8 cellular contexts compared by ENCODE assay signal in the genomic region with DNA sequence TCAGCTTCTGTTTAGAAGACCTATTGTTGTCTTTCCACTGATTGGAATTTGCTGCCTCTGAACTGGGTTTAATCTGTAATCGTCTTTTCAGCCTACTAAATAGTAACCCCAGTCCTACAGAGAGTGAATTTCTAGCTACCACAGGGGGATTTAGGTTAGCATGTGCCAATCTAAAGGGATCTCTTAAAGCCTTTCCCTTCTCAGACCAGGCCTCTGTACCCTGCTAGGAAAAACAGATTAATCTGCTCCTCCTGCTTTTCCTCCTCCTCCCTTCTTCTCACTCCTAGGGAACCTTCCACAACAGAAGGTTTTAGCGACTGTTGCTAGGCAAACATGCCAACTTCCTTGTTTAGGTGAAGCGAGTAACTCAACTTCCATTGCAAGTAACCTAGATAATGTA. TPM values are rescaled to one million over a fixed set of nuclear protein-coding genes. Genes with fewer than 3 reads are reported as not detected.
DNase-seq lines count a peak whose midpoint lies in the region; ATAC-seq and TF ChIP-seq lines count a peak whose summit lies in the region.

No MANE protein-coding gene starts in this region.

- H3F3A ChIP-seq in PC-9 (ENCODE audit: insufficient read depth, low read depth): peaks cover 14% of the 10 kb centered on the region; the same call in 1 of the 2 replicates

- peak overlapping the region; percentile 92 for H2AFZ ChIP-seq in PC-9

- no TSS peak for BruUV-seq in PC-9 (replicated peaks; lab: Mats Ljungman, UMichigan)

- 51% methylated on average over 3 of the region's 3 CpGs for WGBS in aorta, 2 donors

- H3K9me3 ChIP-seq in PC-9 (ENCODE audit: insufficient read depth, low read depth) (no peaks in the 10 kb centered on the region), colonic mucosa (no peaks in the 10 kb centered on the region), mucosa of descending colon (no peaks in the 10 kb centered on the region), aorta (ENCODE audit: control insufficient read depth, low read length) (no peaks in the 10 kb centered on the region)

- no peaks in the 10 kb centered on the region for H3K9me3 Mint-ChIP-seq in activated CD4-positive, alpha-beta T cell treated with anti-CD3 and anti-CD28 coated beads, Interleukin-2, amount 10 ng/mL, durations not matched to agents 7 days and 5 days

- H3K9me2 ChIP-seq in PC-9 (ENCODE audit: insufficient read depth): no peaks in the 10 kb centered on the region

- TF ChIP-seq CTCF in PC-9 (conservative IDR thresholded peaks at IDR 0.05) (no peak), colonic mucosa (IDR thresholded peaks at IDR 0.05) (no peak), mucosa of descending colon (IDR thresholded peaks at IDR 0.05) (no peak)

- ATAC-seq in mucosa of descending colon (peak; percentile 64), GM18517 (IDR thresholded peaks at IDR 0.05; ENCODE audit: unreplicated experiment) (no peak), HG03097 (IDR thresholded peaks at IDR 0.05; ENCODE audit: low FRiP score, unreplicated experiment) (no peak), aorta (ENCODE audit: low FRiP score) (no peak)

- H3K4me3 Mint-ChIP-seq in activated CD4-positive, alpha-beta T cell treated with anti-CD3 and anti-CD28 coated beads, Interleukin-2, amount 10 ng/mL, durations not matched to agents 7 days and 5 days: peak overlapping the region; percentile 88

- H3K27ac ChIP-seq in PC-9: peak overlapping the region; percentile 93
- H3K27ac ChIP-seq in colonic mucosa: peak overlapping the region; percentile 93
- no peak overlapping the region for H3K27ac ChIP-seq in aorta (ENCODE audit: low read depth in 1 of 2, low read length in 2 of 2)

- peaks cover 13% of the 10 kb centered on the region for H3K36me3 Mint-ChIP-seq in activated CD4-positive, alpha-beta T cell treated with anti-CD3 and anti-CD28 coated beads, Interleukin-2, amount 10 ng/mL, durations not matched to agents 7 days and 5 days (ENCODE audit: low read depth)

- peak overlapping the region; percentile 100 for H3K4me2 ChIP-seq in PC-9

- H3K27me3 ChIP-seq in PC-9 (ENCODE audit: insufficient read depth, low read depth) (no peaks in the 10 kb centered on the region), colonic mucosa (no peaks in the 10 kb centered on the region), aorta (ENCODE audit: control insufficient read depth in 1 of 2, insufficient read depth in 2 of 2, low read length in 1 of 2) (no peaks in the 10 kb centered on the region)

- no peaks in the 10 kb centered on the region for H3K27me3 Mint-ChIP-seq in activated CD4-positive, alpha-beta T cell treated with anti-CD3 and anti-CD28 coated beads, Interleukin-2, amount 10 ng/mL, durations not matched to agents 7 days and 5 days

- H3K4me3 ChIP-seq in PC-9: peak overlapping the region; percentile 76; the same call in 1 of the 2 replicates
- H3K4me3 ChIP-seq in colonic mucosa: no peak overlapping the region
- no peak overlapping the region for H3K4me3 ChIP-seq in mucosa of descending colon
- no peak overlapping the region for H3K4me3 ChIP-seq in aorta (ENCODE audit: low read length in 2 of 2)

- H3K4me1 Mint-ChIP-seq in activated CD4-positive, alpha-beta T cell treated with anti-CD3 and anti-CD28 coated beads, Interleukin-2, amount 10 ng/mL, durations not matched to agents 7 days and 5 days: peaks cover 33% of the 10 kb centered on the region

- H3K9ac ChIP-seq in colonic mucosa (ENCODE audit: low read depth in 2 of 2, low read length in 2 of 2): peak overlapping the region in 1 of 2 donors; percentile 93

- POLR2A ChIA-PET in activated CD4-positive, alpha-beta T cell treated with anti-CD3 and anti-CD28 coated beads, Interleukin-2, amount 10 ng/mL, durations not matched to agents 7 days and 5 days (lab: Charles Lee): no interaction called here
- POLR2A ChIA-PET in PC-9 (lab: Charles Lee; ENCODE audit: unreplicated experiment): interaction anchor here (1.0 kb wide), 1 partner anchor 155 kb away, joined by 4 read pairs; the partner anchor contains the start of gene ZBTB37

- intact Hi-C loops in PC-9 (cut with micrococcal nuclease; ENCODE audit: unreplicated experiment): loop anchor here (1.0 to 5.0 kb wide), 2 partner anchors 17 to 134 kb away; partner anchors contain the start of gene RABGAP1L
- intact Hi-C loops in colonic mucosa (cut with DNase I): loop anchor here (5.0 to 10.0 kb wide), 2 partner anchors 141 to 156 kb away; partner anchors contain the start of genes GAS5 and ZBTB37
- intact Hi-C loops in mucosa of descending colon (cut with DNase I, micrococcal nuclease): no loop called here
- intact Hi-C loops in aorta (cut with DNase I): loop anchor here in 1 of 2 donors (5.0 to 10.0 kb wide), 3 partner anchors 134 to 171 kb away; partner anchors contain the start of genes GAS5, RABGAP1L and ZBTB37

- no peak for DNase-seq in activated CD4-positive, alpha-beta T cell treated with anti-CD3 and anti-CD28 coated beads, Interleukin-2, amount 10 ng/mL, durations not matched to agents 7 days and 5 days
- DNase-seq in activated CD4-positive, alpha-beta T cell treated with anti-CD3 and anti-CD28 coated beads, Interleukin-2, amount 50 U/mL, for 48 hours: no peak
- DNase-seq in PC-9: peak; percentile 63 to 89
- DNase-seq in colonic mucosa: peak; percentile 78
- peak in 1 of 3 donors; percentile 85 for DNase-seq in mucosa of descending colon
- no peak for DNase-seq in aorta

- H3K4me1 ChIP-seq in PC-9 (replicated peaks; ENCODE audit: insufficient read depth): peaks cover 36% of the 10 kb centered on the region
- peaks cover 8% of the 10 kb centered on the region for H3K4me1 ChIP-seq in colonic mucosa
- peaks cover 31% of the 10 kb centered on the region for H3K4me1 ChIP-seq in mucosa of descending colon (ENCODE audit: low read depth)
- H3K4me1 ChIP-seq in aorta (ENCODE audit: control insufficient read depth in 1 of 2, insufficient read depth in 2 of 2, low read length in 2 of 2): peaks cover 0 to 2% of the 10 kb centered on the region in 2 donors

- peaks cover 4% of the 10 kb centered on the region; the same call in 1 of the 2 replicates for H3K36me3 ChIP-seq in PC-9 (ENCODE audit: low read depth)
- no peaks in the 10 kb centered on the region for H3K36me3 ChIP-seq in colonic mucosa
- no peaks in the 10 kb centered on the region for H3K36me3 ChIP-seq in mucosa of descending colon (ENCODE audit: low read depth)
- no peaks in the 10 kb centered on the region for H3K36me3 ChIP-seq in aorta (ENCODE audit: control insufficient read depth in 1 of 2, insufficient read depth in 2 of 2, low read length in 1 of 2)

- H4K20me1 ChIP-seq in PC-9 (ENCODE audit: insufficient read depth): peaks cover 20% of the 10 kb centered on the region

- peaks cover 35% of the 10 kb centered on the region for H3K79me2 ChIP-seq in PC-9 (ENCODE audit: low read depth)

- CTCF ChIA-PET in activated CD4-positive, alpha-beta T cell treated with anti-CD3 and anti-CD28 coated beads, Interleukin-2, amount 10 ng/mL, durations not matched to agents 7 days and 5 days (lab: Charles Lee): interaction anchor here (1.2 kb wide), 1 partner anchor 155 kb away, joined by 3 read pairs; the partner anchor contains the start of gene ZBTB37
- CTCF ChIA-PET in PC-9 (lab: Charles Lee): interaction anchor here (0.6 kb wide), 1 partner anchor 155 kb away, joined by 7 read pairs; the partner anchor contains the start of gene ZBTB37

- peak overlapping the region; percentile 98 for H3K27ac Mint-ChIP-seq in activated CD4-positive, alpha-beta T cell treated with anti-CD3 and anti-CD28 coated beads, Interleukin-2, amount 10 ng/mL, durations not matched to agents 7 days and 5 days

RNA-seq across cellular contexts. Expression of gene RC3H1, which starts 1.3 kb away (rescaled TPM):
- total RNA-seq in activated CD4-positive, alpha-beta T cell treated with anti-CD3 and anti-CD28 coated beads, Interleukin-2, amount 10 ng/mL, durations not matched to agents 7 days and 5 days: 10 to 100 TPM; 34.4 to 37.9 TPM
- total RNA-seq in PC-9 (2021) (25.2 and 29.5 TPM in 2 replicates), colonic mucosa (10 to 100 TPM; 26.6 to 37.5 TPM), mucosa of descending colon (10 to 100 TPM; 38.0 to 51.2 (median 50.1) TPM), aorta (10 to 100 TPM; 33.9 to 51.7 TPM)
- 1 to 10 TPM; 4.5 to 5.4 TPM for polyA plus RNA-seq in aorta

Comparison
In these comparisons a context has a peak if more than half of its experiments do, and no peak if none do; other contexts are left out.
1. DNase-seq: peak in PC-9 (2 of 2) and colonic mucosa (single experiment); none in activated CD4-positive, alpha-beta T cell treated with anti-CD3 and anti-CD28 coated beads, Interleukin-2, amount 10 ng/mL, durations not matched to agents 7 days and 5 days (single experiment), activated CD4-positive, alpha-beta T cell treated with anti-CD3 and anti-CD28 coated beads, Interleukin-2, amount 50 U/mL, for 48 hours (0 of 2) and aorta (0 of 2).
2. H3K27ac ChIP-seq: peak in PC-9 (single experiment) and colonic mucosa (single experiment); none in aorta (0 of 2).
3. intact Hi-C loops: an anchor here in PC-9 (1.0 to 5.0 kb wide) and colonic mucosa (5.0 to 10.0 kb wide); none called in mucosa of descending colon.